ENCODE assay signal across 1 cellular context in genomic region chr17:35170968-35171771, GRCh38.
TF ChIP-seq lines count a peak whose summit lies in the region.

No MANE protein-coding gene starts in this region.

TF ChIP-seq in GM23338, 12 proteins besides CTCF, POLR2A, EP300 and RAD21 (continued from another document):
- TF ChIP-seq, protein P1, sequence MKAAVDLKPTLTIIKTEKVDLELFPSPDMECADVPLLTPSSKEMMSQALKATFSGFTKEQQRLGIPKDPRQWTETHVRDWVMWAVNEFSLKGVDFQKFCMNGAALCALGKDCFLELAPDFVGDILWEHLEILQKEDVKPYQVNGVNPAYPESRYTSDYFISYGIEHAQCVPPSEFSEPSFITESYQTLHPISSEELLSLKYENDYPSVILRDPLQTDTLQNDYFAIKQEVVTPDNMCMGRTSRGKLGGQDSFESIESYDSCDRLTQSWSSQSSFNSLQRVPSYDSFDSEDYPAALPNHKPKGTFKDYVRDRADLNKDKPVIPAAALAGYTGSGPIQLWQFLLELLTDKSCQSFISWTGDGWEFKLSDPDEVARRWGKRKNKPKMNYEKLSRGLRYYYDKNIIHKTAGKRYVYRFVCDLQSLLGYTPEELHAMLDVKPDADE (IDR thresholded peaks at IDR 0.05) = no peak
- no peak for TF ChIP-seq JUNB (IDR thresholded peaks at IDR 0.05; ENCODE audit: unreplicated experiment)
